8 cellular contexts compared by ENCODE assay signal in the genomic region with DNA sequence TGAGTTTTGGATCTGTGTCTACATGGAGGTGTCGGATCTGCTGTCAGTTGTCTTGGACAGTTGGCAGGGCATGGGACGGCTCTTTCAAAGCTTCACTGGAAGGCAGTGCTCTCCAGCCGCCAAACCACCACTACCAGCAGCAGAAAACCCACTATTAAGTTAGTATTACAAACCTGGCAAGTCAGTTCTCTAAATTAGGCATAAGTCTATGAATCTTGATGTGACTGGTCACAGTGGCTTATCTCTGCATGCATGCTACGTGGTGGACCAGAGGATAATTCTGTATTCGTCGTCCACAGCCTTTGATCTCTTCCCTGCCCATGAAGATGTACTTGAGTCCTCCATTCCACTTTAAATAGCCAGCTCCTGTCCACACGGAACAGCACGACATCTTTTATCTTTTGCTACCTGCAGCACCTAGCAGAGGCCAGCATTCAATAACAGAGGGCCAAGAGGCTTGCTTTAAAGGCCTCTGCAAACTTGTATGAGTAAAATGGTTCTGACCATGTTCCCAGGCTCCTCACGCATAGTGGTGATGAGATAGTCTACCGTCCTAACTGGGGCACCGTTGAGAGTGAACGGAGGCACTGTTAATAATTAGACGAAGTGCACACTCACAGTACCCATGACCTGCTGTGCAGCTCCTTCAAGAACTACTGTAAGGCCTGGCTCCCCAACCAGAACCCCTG. TPM values are rescaled to one million over a fixed set of nuclear protein-coding genes. Genes with fewer than 3 reads are reported as not detected.
DNase-seq lines count a peak whose midpoint lies in the region; ATAC-seq, FAIRE-seq and TF ChIP-seq lines count a peak whose summit lies in the region.

No MANE protein-coding gene starts in this region.

- H3K14ac ChIP-seq in H1 (ENCODE audit: insufficient read length) = no peak overlapping the region

- H3K9me3 ChIP-seq in BLaER1 (no peaks in the 10 kb centered on the region), H1 (ENCODE audit: insufficient read depth in 2 of 2, low read depth in 1 of 2, low read length in 1 of 2) (no peaks in the 10 kb centered on the region)

- no peaks in the 10 kb centered on the region; the same call in 1 of the 2 replicates for H3K27me3 ChIP-seq in BLaER1
- no peaks in the 10 kb centered on the region for H3K27me3 ChIP-seq in H1 (replicated peaks in 1 of 4; ENCODE audit: control insufficient read depth in 3 of 4, extremely low read depth in 1 of 4, insufficient read depth in 3 of 4, low read length in 3 of 4)

- H3K27me3 Mint-ChIP-seq in neural crest cell (ENCODE audit: low read depth) = peaks cover 2% of the 10 kb centered on the region

- H4K91ac ChIP-seq in H1 (replicated peaks; ENCODE audit: insufficient read length, low read length) = no peak overlapping the region

- DNase-seq in NB4 (ENCODE audit: low read depth) = no peak
- DNase-seq in H1 (ENCODE audit: low read depth in 1 of 2, low spot score in 2 of 2) = no peak
- DNase-seq in neural crest cell (ENCODE audit: low read depth, low spot score) = no peak
- DNase-seq in KG1 (lab: John Stamatoyannopoulos, UW) = no peak
- no peak for DNase-seq in superior temporal gyrus (ENCODE audit: extremely low spot score)

- no peak overlapping the region for H3K18ac ChIP-seq in H1 (ENCODE audit: extremely low read depth, low read length)

- H4K20me1 ChIP-seq in BLaER1 = peaks cover 62% of the 10 kb centered on the region
- peaks cover 0 to 11% of the 10 kb centered on the region in 2 experiments for H4K20me1 ChIP-seq in H1 (replicated peaks in 1 of 2; ENCODE audit: control insufficient read depth in 1 of 2, insufficient read depth in 2 of 2, low read length in 2 of 2)

- H3K79me2 ChIP-seq in H1 (ENCODE audit: control insufficient read depth in 1 of 2, insufficient read depth in 2 of 2, low read length in 2 of 2) = peaks cover 0 to 17% of the 10 kb centered on the region in 2 experiments; a peak in 2 of 4 replicates

- H3K27ac ChIP-seq in BLaER1 (0 out of 2 replicates have a peak overlapping the region, but pooled peaks have one; percentile 72), H1 (ENCODE audit: low read depth, low read length) (no peak overlapping the region)

- no peak overlapping the region for H3K4ac ChIP-seq in H1 (replicated peaks; ENCODE audit: insufficient read length, low read depth, low read length)

- H4K5ac ChIP-seq in H1 (ENCODE audit: insufficient read length, low read depth, low read length) = no peak overlapping the region

- POLR2A ChIA-PET in H1 (lab: Charles Lee; ENCODE audit: partially characterized antibody) = interaction anchor here (0.8 to 3.0 kb wide), 5 partner anchors 11 to 48 kb away, joined by 3 to 14 read pairs (median 3); a partner anchor contains a TSS

- no peaks in the 10 kb centered on the region for H3K36me3 ChIP-seq in BLaER1
- no peaks in the 10 kb centered on the region for H3K36me3 ChIP-seq in H1 (ENCODE audit: control insufficient read depth in 2 of 4, insufficient read depth in 4 of 4, low read length in 3 of 4)

- FAIRE-seq in H1 (lab: Jason Lieb, UNC) = no peak

- H2BK15ac ChIP-seq in H1 (ENCODE audit: low read length) = no peak overlapping the region

- CTCF ChIA-PET in H1 (lab: Charles Lee; ENCODE audit: partially characterized antibody) = interaction anchor here (0.7 to 5.1 kb wide), 13 partner anchors 9 to 128 kb away, joined by 3 to 32 read pairs (median 4); no protein-coding TSS in a partner anchor

- H3K9ac ChIP-seq in BLaER1 = peak overlapping the region; percentile 75
- H3K9ac ChIP-seq in H1 (replicated peaks in 1 of 4; ENCODE audit: extremely low read depth in 1 of 4, low read depth in 3 of 4, low read length in 3 of 4) = peak overlapping the region in 1 of 4 experiments; percentile 74; a peak in 2 of 7 replicates

- H3K4me2 ChIP-seq in BLaER1 (peak overlapping the region; percentile 100), H1 (ENCODE audit: insufficient read depth in 1 of 2, low read depth in 2 of 2, low read length in 2 of 2) (peak overlapping the region; percentile 79 to 88)

- peaks cover 84% of the 10 kb centered on the region for H3K4me1 ChIP-seq in BLaER1
- peaks cover 6 to 17% (median 11%) of the 10 kb centered on the region in 4 experiments for H3K4me1 ChIP-seq in H1 (replicated peaks in 1 of 4; ENCODE audit: control insufficient read depth in 3 of 4, insufficient read depth in 4 of 4, low read length in 3 of 4)

- H3K56ac ChIP-seq in H1 (replicated peaks; ENCODE audit: insufficient read length, low read depth, low read length) = no peak overlapping the region

- H4K8ac ChIP-seq in H1 (ENCODE audit: extremely low read depth, insufficient read depth, low read length) = no peak overlapping the region

- no peak for TF ChIP-seq POLR2A in NB4 (IDR thresholded peaks at IDR 0.05; ENCODE audit: extremely low read depth, insufficient read length)
- TF ChIP-seq POLR2A in H1 (IDR thresholded peaks at IDR 0.05; ENCODE audit: control extremely low read depth in 1 of 2, low read depth in 2 of 2, low read length in 2 of 2) = no peak

- peaks cover 8% of the 10 kb centered on the region for H3K23me2 ChIP-seq in H1 (ENCODE audit: low read depth, low read length)

- 73% methylated on average over 13 of the region's 13 CpGs; no CpG with 5 or more reads in 1 of the 2 experiments for WGBS in H1 (ENCODE audit: extremely low coverage in 1 of 2, insufficient coverage in 1 of 2, insufficient read length in 1 of 2, insufficient replicate concordance in 2 of 2, low coverage in 1 of 2, low lambda C conversion rate in 2 of 2, missing lambda C conversion rate in 1 of 2), 2 experiments

- H3K4me3 Mint-ChIP-seq in neural crest cell = peak overlapping the region; percentile 84

- ATAC-seq in HG03139 (IDR thresholded peaks at IDR 0.05; ENCODE audit: unreplicated experiment) (no peak), GM21367 (IDR thresholded peaks at IDR 0.05; ENCODE audit: unreplicated experiment) (no peak)

- H3K79me1 ChIP-seq in H1 (ENCODE audit: low read depth, low read length) = peaks cover 9% of the 10 kb centered on the region

- H3K27ac Mint-ChIP-seq in neural crest cell (ENCODE audit: unreplicated experiment) = no peak overlapping the region

- H2BK20ac ChIP-seq in H1 (ENCODE audit: low read length) = no peak overlapping the region

- no peak overlapping the region for H2AFZ ChIP-seq in H1 (ENCODE audit: low read length)

- no peak overlapping the region for H2AK5ac ChIP-seq in H1 (ENCODE audit: low read depth, low read length)

- no peak for TF ChIP-seq EP300 in H1 (IDR thresholded peaks at IDR 0.05; ENCODE audit: borderline replicate concordance in 1 of 2, low read depth in 2 of 2, low read length in 2 of 2)

- H2BK120ac ChIP-seq in H1 (replicated peaks; ENCODE audit: low read depth, low read length) = no peak overlapping the region

- no peak overlapping the region for H2BK12ac ChIP-seq in H1 (ENCODE audit: low read depth, low read length)

- peaks cover 40% of the 10 kb centered on the region for H3K4me1 Mint-ChIP-seq in neural crest cell

- TF ChIP-seq CTCF in NB4 (IDR thresholded peaks at IDR 0.05; ENCODE audit: low read depth, low read length) (no peak), H1 (IDR thresholded peaks at IDR 0.05; ENCODE audit: control extremely low read depth in 1 of 3, insufficient read depth in 1 of 3, low read depth in 1 of 3, low read length in 3 of 3) (no peak), neural crest cell (conservative IDR thresholded peaks at IDR 0.05) (no peak)

- H3K23ac ChIP-seq in H1 (ENCODE audit: insufficient read length) = no peak overlapping the region

- peaks cover 3% of the 10 kb centered on the region for H3K36me3 Mint-ChIP-seq in neural crest cell (ENCODE audit: low read depth)

- TF ChIP-seq RAD21 in H1 (IDR thresholded peaks at IDR 0.05 in 1 of 2, conservative IDR thresholded peaks at IDR 0.05 in 1 of 2; ENCODE audit: low read depth in 2 of 2, low read length in 2 of 2) = no peak

- no peak overlapping the region for H2BK5ac ChIP-seq in H1 (ENCODE audit: low read depth, low read length)

- H3K4me3 ChIP-seq in BLaER1 (peak overlapping the region; percentile 77), NB4 (ENCODE audit: low read depth, low read length) (peak overlapping the region; percentile 48), H1 (ENCODE audit: extremely low read depth in 1 of 4, insufficient read depth in 2 of 4, low read depth in 3 of 4, low read length in 4 of 4) (peak overlapping the region; percentile 64 to 77 (median 70); a peak in 7 of 8 replicates)

- no peaks in the 10 kb centered on the region for H3K9me3 Mint-ChIP-seq in neural crest cell

TF ChIP-seq in H1, 55 proteins besides CTCF, POLR2A, EP300 and RAD21 (continues in another document):
- TF ChIP-seq EZH2 (IDR thresholded peaks at IDR 0.05; ENCODE audit: low read depth, low read length, severe bottlenecking) (no peak), SIX5 (IDR thresholded peaks at IDR 0.05; ENCODE audit: low read depth, low read length) (no peak), YY1 (IDR thresholded peaks at IDR 0.05; ENCODE audit: low read depth, low read length) (no peak), PHF8 (conservative IDR thresholded peaks at IDR 0.05; ENCODE audit: low read depth, low read length) (no peak), POU5F1 (IDR thresholded peaks at IDR 0.05; ENCODE audit: low read depth, low read length) (no peak), NANOG (IDR thresholded peaks at IDR 0.05; ENCODE audit: insufficient read depth, low read depth, low read length, poor library complexity, severe bottlenecking) (no peak), RBBP5 (IDR thresholded peaks at IDR 0.05; ENCODE audit: borderline replicate concordance, low read depth, low read length) (no peak)

RNA-seq across cellular contexts. Expression of a gene that starts 0.8 kb away (rescaled TPM):
- total RNA-seq in H1 (2021; fragmentation: NEBNext Ultra II Directional; extraction: Animal tissue kit (Norgen Biotek cat#: 25700)) = 0.54 and 1.8 TPM in 2 replicates
- polyA plus RNA-seq in H1 (2011; rRNA removed) = 2.7 and 3.9 TPM in 2 replicates
- 2.5 TPM for polyA plus RNA-seq in H1 (2011; cell fraction: cytosol; rRNA removed)
- polyA plus RNA-seq in H1 (2011; cell fraction: nucleus; rRNA removed) = 3.3 TPM
- 0.62 to 1.8 TPM (median 1.3 TPM) in 4 replicates for polyA plus RNA-seq in H1 (2012, experiment 1 of 2)
- 2.0 TPM for polyA plus RNA-seq in H1 (2012, experiment 2 of 2)
- 1.1 TPM for polyA plus RNA-seq in H1 (2013, experiment 1 of 2)
- polyA plus RNA-seq in H1 (2013, experiment 2 of 2) = 0.79 TPM
- polyA minus RNA-seq in H1 (2011; rRNA and poly(A)+ RNA removed) = 2.9 and 4.5 TPM in 2 replicates
- polyA minus RNA-seq in H1 (2011; cell fraction: cytosol; rRNA and poly(A)+ RNA removed) = 0.81 TPM
- polyA minus RNA-seq in H1 (2011; cell fraction: nucleus; rRNA and poly(A)+ RNA removed) = 3.9 TPM
- total RNA-seq in neural crest cell = 0.41 TPM in 1 of 2 replicates, not detected in the other

RNA-seq across cellular contexts. Expression of a gene that starts 42.7 kb away (rescaled TPM):
- 0.24 and 0.52 TPM in 2 replicates for total RNA-seq in H1 (2021; fragmentation: NEBNext Ultra II Directional; extraction: Animal tissue kit (Norgen Biotek cat#: 25700))
- 0.47 and 0.78 TPM in 2 replicates for polyA plus RNA-seq in H1 (2011; rRNA removed)
- polyA plus RNA-seq in H1 (2011; cell fraction: cytosol; rRNA removed) = 0.56 TPM
- polyA plus RNA-seq in H1 (2011; cell fraction: nucleus; rRNA removed) = 1.00 TPM
- polyA plus RNA-seq in H1 (2012, experiment 1 of 2) = 0.36 to 0.68 TPM (median 0.62 TPM) in 4 replicates
- polyA plus RNA-seq in H1 (2012, experiment 2 of 2) = 0.17 TPM
- polyA plus RNA-seq in H1 (2013, experiment 1 of 2) = 0.20 TPM
- 0.20 TPM for polyA plus RNA-seq in H1 (2013, experiment 2 of 2)
- 0.16 and 0.27 TPM in 2 replicates for polyA minus RNA-seq in H1 (2011; rRNA and poly(A)+ RNA removed)
- not detected for polyA minus RNA-seq in H1 (2011; cell fraction: cytosol; rRNA and poly(A)+ RNA removed)
- polyA minus RNA-seq in H1 (2011; cell fraction: nucleus; rRNA and poly(A)+ RNA removed) = 0.70 TPM
- total RNA-seq in neural crest cell = 0.91 and 1.1 TPM in 2 replicates
